10 cellular contexts compared by ENCODE assay signal in genomic region chr2:167294775-167295140, GRCh38. TPM values are rescaled to one million over a fixed set of nuclear protein-coding genes. Genes with fewer than 3 reads are reported as not detected.
A peak's percentile ranks its signal among the peaks of the same experiment; 100 is the strongest.
DNase-seq lines count a peak whose midpoint lies in the region; ATAC-seq and TF ChIP-seq lines count a peak whose summit lies in the region.
"Had no signal": no experiment of that assay in that cellular context is flagged by ENCODE, and none has a peak within 500 bp of the region (broad histone marks: within the 10 kb centered on the region; RNA-seq: fewer than 3 reads in every experiment).

No MANE protein-coding gene starts in this region.

- no peaks in the 10 kb centered on the region for H3K9me3 ChIP-seq in skeletal muscle satellite cell (replicated peaks; ENCODE audit: low read length)
- H3K9me3 ChIP-seq: adrenal gland had no signal

- H3K27me3 ChIP-seq in H7 (ENCODE audit: control insufficient read depth, insufficient read depth, low read length), result peaks cover 7% of the 10 kb centered on the region
- peaks cover 6% of the 10 kb centered on the region for H3K27me3 ChIP-seq in skeletal muscle satellite cell (ENCODE audit: control insufficient read depth, insufficient read depth, low read length)

- peaks cover 11% of the 10 kb centered on the region for H3K27me3 Mint-ChIP-seq in WTC11 (ENCODE audit: low read depth)
- H3K27me3 Mint-ChIP-seq in stimulated activated memory B cell treated with anti-CD40 and anti-IgM and Interleukin-4, amounts not matched to agents 10 μg/mL and 1 μg/mL and 100 μg/mL, for 72 hours, result peaks cover 46% of the 10 kb centered on the region

- H3K27ac Mint-ChIP-seq in WTC11, result no peak overlapping the region
- no peak overlapping the region for H3K27ac Mint-ChIP-seq in stimulated activated memory B cell treated with anti-CD40 and anti-IgM and Interleukin-4, amounts not matched to agents 10 μg/mL and 1 μg/mL and 100 μg/mL, for 72 hours

- DNase-seq in H7 (no peak), WTC11 (ENCODE audit: low spot score) (no peak), foreskin fibroblast (no peak), UCSD-AML1 (lab: John Stamatoyannopoulos, UW; ENCODE audit: unreplicated experiment) (no peak)
- no peak for DNase-seq in activated T-cell treated with anti-CD3 and anti-CD28 coated beads, Interleukin-2, amount 50 U/mL, for 1 hour
- DNase-seq: NCI-H510A treated with DMSO at 0.1 percent for 48 hours had no signal

- H3K9me3 Mint-ChIP-seq in WTC11, result no peaks in the 10 kb centered on the region
- no peaks in the 10 kb centered on the region for H3K9me3 Mint-ChIP-seq in stimulated activated memory B cell treated with anti-CD40 and anti-IgM and Interleukin-4, amounts not matched to agents 10 μg/mL and 1 μg/mL and 100 μg/mL, for 72 hours

- peak overlapping the region; percentile 98 for H3K4me2 ChIP-seq in skeletal muscle satellite cell (ENCODE audit: low read length)

- no peaks in the 10 kb centered on the region for H3K36me3 ChIP-seq in H7 (replicated peaks; ENCODE audit: control insufficient read depth, insufficient read depth, low read length)
- no peaks in the 10 kb centered on the region for H3K36me3 ChIP-seq in skeletal muscle satellite cell (ENCODE audit: insufficient read depth, low read length)
- H3K36me3 ChIP-seq: adrenal gland had no signal

- H3K4me3 Mint-ChIP-seq in WTC11, result peak overlapping the region; percentile 98
- no peak overlapping the region for H3K4me3 Mint-ChIP-seq in stimulated activated memory B cell treated with anti-CD40 and anti-IgM and Interleukin-4, amounts not matched to agents 10 μg/mL and 1 μg/mL and 100 μg/mL, for 72 hours

- H3K9ac ChIP-seq in skeletal muscle satellite cell (ENCODE audit: low read depth, low read length), result no peak overlapping the region

- H3K4me1 Mint-ChIP-seq in WTC11, result peaks cover 57% of the 10 kb centered on the region
- peaks cover 16% of the 10 kb centered on the region for H3K4me1 Mint-ChIP-seq in stimulated activated memory B cell treated with anti-CD40 and anti-IgM and Interleukin-4, amounts not matched to agents 10 μg/mL and 1 μg/mL and 100 μg/mL, for 72 hours

- H3K4me1 ChIP-seq in skeletal muscle satellite cell (ENCODE audit: control insufficient read depth, insufficient read depth, low read length), result peaks cover 14% of the 10 kb centered on the region

- H3K4me3 ChIP-seq in H7 (ENCODE audit: insufficient read depth, low read depth, low read length) (peak overlapping the region; percentile 90), foreskin fibroblast (ENCODE audit: low read depth in 1 of 2, low read length in 2 of 2) (peak overlapping the region; percentile 47 to 59), skeletal muscle satellite cell (ENCODE audit: low read length) (peak overlapping the region; percentile 76)

- ATAC-seq in WTC11 (no peak), HG02798 (IDR thresholded peaks at IDR 0.05; ENCODE audit: poor library complexity, unreplicated experiment) (no peak)
- ATAC-seq in stimulated activated memory B cell treated with anti-CD40 and anti-IgM and Interleukin-4, amounts not matched to agents 10 μg/mL and 1 μg/mL and 100 μg/mL, for 72 hours, result no peak

- no peak for TF ChIP-seq CTCF in WTC11 (IDR thresholded peaks at IDR 0.05)
- no peak for TF ChIP-seq CTCF in foreskin fibroblast (IDR thresholded peaks at IDR 0.05; ENCODE audit: low read depth, low read length)

- no peaks in the 10 kb centered on the region for H3K36me3 Mint-ChIP-seq in WTC11
- no peaks in the 10 kb centered on the region for H3K36me3 Mint-ChIP-seq in stimulated activated memory B cell treated with anti-CD40 and anti-IgM and Interleukin-4, amounts not matched to agents 10 μg/mL and 1 μg/mL and 100 μg/mL, for 72 hours

- CTCF ChIA-PET in WTC11 (lab: Charles Lee), result interaction anchor here (0.7 to 2.0 kb wide), 6 partner anchors 30 to 824 kb away, joined by 3 to 8 read pairs (median 4); no protein-coding TSS in a partner anchor

- POLR2A ChIA-PET in WTC11 (lab: Charles Lee), result interaction anchor here (0.7 kb wide), 1 partner anchor 824 kb away, joined by 3 read pairs; no protein-coding TSS in a partner anchor

TF ChIP-seq in WTC11, 78 proteins besides CTCF, POLR2A, EP300 and RAD21:
- TF ChIP-seq RELA (CRISPR knock-in tag; IDR thresholded peaks at IDR 0.05; ENCODE audit: borderline replicate concordance) (no peak), RORB (CRISPR knock-in tag; IDR thresholded peaks at IDR 0.05) (no peak), TP53 (CRISPR knock-in tag; IDR thresholded peaks at IDR 0.05) (no peak), ZNF121 (CRISPR knock-in tag; IDR thresholded peaks at IDR 0.05) (no peak), ZNF425 (CRISPR knock-in tag; conservative IDR thresholded peaks at IDR 0.05) (no peak), ATF2 (CRISPR knock-in tag; IDR thresholded peaks at IDR 0.05; ENCODE audit: borderline replicate concordance, low read depth) (no peak), ZBTB43 (CRISPR knock-in tag; IDR thresholded peaks at IDR 0.05) (no peak), NFATC4 (CRISPR knock-in tag; IDR thresholded peaks at IDR 0.05) (no peak), CREB1 (CRISPR knock-in tag; IDR thresholded peaks at IDR 0.05) (no peak), GRHL2 (CRISPR knock-in tag; IDR thresholded peaks at IDR 0.05; ENCODE audit: insufficient replicate concordance, severe bottlenecking) (no peak)

RNA-seq across cellular contexts. Expression of gene B3GALT1, which starts 2.0 kb away (rescaled TPM):
- 20.8 and 26.0 TPM in 2 replicates for total RNA-seq in H7 (2014; rRNA removed; shearing (Covaris generic))
- total RNA-seq in WTC11 (2021), result 13.5 to 15.8 TPM (median 14.1 TPM) in 3 replicates
- 0.44 and 0.51 TPM in 2 replicates for total RNA-seq in skeletal muscle satellite cell (2012; rRNA removed)
